ENCODE assay signal across 8 cellular contexts in the genomic region with DNA sequence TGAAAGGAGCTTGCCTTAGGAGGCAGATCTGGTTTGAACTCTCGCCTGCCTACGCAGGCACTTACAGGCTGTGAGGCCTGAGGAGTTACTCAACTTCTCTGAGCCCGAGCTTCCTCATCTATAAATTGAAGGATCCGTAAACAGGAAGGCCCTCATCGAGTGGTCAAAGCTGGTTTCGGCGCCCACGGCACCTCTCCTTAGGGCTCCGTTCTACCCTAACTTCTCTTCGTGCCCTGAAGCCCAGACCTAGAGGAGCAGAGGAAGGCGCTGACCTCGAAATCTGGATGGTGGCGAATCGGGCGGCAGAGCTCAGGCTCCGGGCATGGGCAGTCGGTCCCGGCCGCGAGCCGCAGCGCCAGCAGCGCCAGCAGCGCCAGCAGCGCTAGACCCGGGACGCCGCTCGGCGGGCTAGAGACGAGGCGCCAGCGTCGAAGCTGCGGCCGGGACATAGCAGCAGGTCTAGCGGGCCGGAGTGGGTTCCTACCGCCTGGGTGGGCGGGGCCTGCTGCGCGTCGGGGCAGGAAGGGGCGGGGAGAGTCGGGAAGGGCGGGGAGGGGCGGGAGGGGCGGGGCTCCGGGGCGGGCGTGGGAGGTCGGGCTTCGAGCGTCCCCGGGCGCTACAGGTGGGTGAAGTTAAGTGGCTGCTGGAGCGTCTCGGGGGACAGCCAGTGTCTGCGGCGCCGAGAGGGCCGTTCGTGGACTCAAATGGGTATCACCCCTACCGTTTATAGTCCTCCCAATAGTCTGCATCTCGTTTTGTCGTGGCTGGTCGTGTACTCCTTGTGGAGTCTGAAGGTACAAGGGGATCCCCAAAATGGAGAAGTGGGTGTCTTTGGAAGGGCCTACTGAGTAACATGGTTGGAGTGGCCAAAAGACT. TPM values are rescaled to one million over a fixed set of nuclear protein-coding genes. Genes with fewer than 3 reads are reported as not detected.
A peak's percentile ranks its signal among the peaks of the same experiment; 100 is the strongest.
DNase-seq lines count a peak whose midpoint lies in the region; ATAC-seq and TF ChIP-seq lines count a peak whose summit lies in the region.

Gene CTBS, minus strand, starts transcription at position 474 of the 876 bp plus-strand sequence. Its CDS starts 25 bp downstream, at position 449.

- BruUV-seq in mammary epithelial cell (replicated peaks; lab: Mats Ljungman, UMichigan): TSS peak; percentile 57

- CTCF ChIA-PET in mammary epithelial cell (lab: Charles Lee; ENCODE audit: low non-redundant PET): interaction anchor here (0.6 kb wide), 2 partner anchors 68 to 129 kb away, joined by 3 to 4 read pairs; partner anchors contain the start of genes GNG5 and SPATA1

- H3K27me3 ChIP-seq in ACC112 (ENCODE audit: insufficient read depth, low read length): no peaks in the 10 kb centered on the region
- H3K27me3 ChIP-seq in WERI-Rb-1 (ENCODE audit: insufficient read depth, low read depth, severe bottlenecking): no peaks in the 10 kb centered on the region
- H3K27me3 ChIP-seq in mammary epithelial cell (ENCODE audit: insufficient read depth, low read length): no peaks in the 10 kb centered on the region
- peaks cover 8% of the 10 kb centered on the region for H3K27me3 ChIP-seq in iPS-20b (ENCODE audit: insufficient read depth, low read length)

- in situ Hi-C loops in mammary epithelial cell (cut with MboI; ENCODE audit: low sequenced_read_pairs in 2 of 2): no loop called here

- H2AFZ ChIP-seq in ACC112 (ENCODE audit: low read length, unreplicated experiment) (peak within 1 kb of the TSS; percentile 74), mammary epithelial cell (ENCODE audit: low read depth, low read length) (peak within 1 kb of the TSS; percentile 95)

- H3K9me3 ChIP-seq in WERI-Rb-1 (ENCODE audit: severe bottlenecking) (no peaks in the 10 kb centered on the region), mammary epithelial cell (replicated peaks; ENCODE audit: insufficient read depth, low read length) (no peaks in the 10 kb centered on the region), iPS-20b (ENCODE audit: insufficient read depth, low read depth, low read length) (no peaks in the 10 kb centered on the region)

- TF ChIP-seq CTCF in WERI-Rb-1 (IDR thresholded peaks at IDR 0.05; ENCODE audit: low read depth, low read length): no peak
- TF ChIP-seq CTCF in mammary epithelial cell (conservative IDR thresholded peaks at IDR 0.05 in 1 of 2, IDR thresholded peaks at IDR 0.05 in 1 of 2; ENCODE audit: extremely low read depth in 1 of 2, insufficient read depth in 1 of 2, low read depth in 1 of 2, low read length in 2 of 2): no peak

- peak within 1 kb of the TSS; percentile 96 for H3K27ac ChIP-seq in ACC112 (ENCODE audit: low read depth, low read length)
- peak within 1 kb of the TSS; percentile 94 for H3K27ac ChIP-seq in WERI-Rb-1
- peak within 1 kb of the TSS; percentile 83 for H3K27ac ChIP-seq in mammary epithelial cell (ENCODE audit: insufficient read depth, low read depth, low read length)
- H3K27ac ChIP-seq in iPS-20b (ENCODE audit: low read length): no peak within 1 kb of the TSS
- peak within 1 kb of the TSS; percentile 88 to 100 (median 98) for H3K27ac ChIP-seq in skin epidermis

- DNase-seq in NCI-H2171 treated with DMSO at 0.1 percent for 48 hours (lab: John Stamatoyannopoulos, UW) (peak; percentile 71), WERI-Rb-1 (peak; percentile 88), mammary epithelial cell (peak; percentile 79)

- H3K4me2 ChIP-seq in mammary epithelial cell (ENCODE audit: insufficient read depth, low read depth, low read length): peak within 1 kb of the TSS; percentile 97

- intact Hi-C loops in mammary epithelial cell (cut with micrococcal nuclease): loop anchor here (2.0 to 5.0 kb wide), 2 partner anchors 47 to 67 kb away; partner anchors contain the start of genes GNG5 and SPATA1

- H3K4me1 ChIP-seq in ACC112 (ENCODE audit: control insufficient read depth, insufficient read depth, low read length, unreplicated experiment) (peaks cover 30% of the 10 kb centered on the region), mammary epithelial cell (ENCODE audit: insufficient read depth, low read length) (peaks cover 22% of the 10 kb centered on the region), iPS-20b (ENCODE audit: insufficient read depth, low read length) (peaks cover 11% of the 10 kb centered on the region; the same call in 1 of the 2 replicates)

- H3K4me3 ChIP-seq in ACC112 (ENCODE audit: low read depth, low read length): peak within 1 kb of the TSS; percentile 96
- peak within 1 kb of the TSS; percentile 87 for H3K4me3 ChIP-seq in WERI-Rb-1 (ENCODE audit: low read depth, low read length)
- H3K4me3 ChIP-seq in mammary epithelial cell (replicated peaks in 1 of 3; ENCODE audit: insufficient read depth in 1 of 3, low read depth in 2 of 3, low read length in 3 of 3): peak within 1 kb of the TSS; percentile 61 to 80 (median 68)
- peak within 1 kb of the TSS; percentile 79 for H3K4me3 ChIP-seq in iPS-20b (ENCODE audit: low read length)
- peak within 1 kb of the TSS; percentile 45 to 67 (median 58) for H3K4me3 ChIP-seq in skin epidermis

- H3K9ac ChIP-seq in mammary epithelial cell (ENCODE audit: insufficient read depth, low read length) (peak within 1 kb of the TSS; percentile 88), iPS-20b (ENCODE audit: low read depth, low read length) (peak within 1 kb of the TSS; percentile 81; the same call in 1 of the 2 replicates)

- no peaks in the 10 kb centered on the region for H4K20me1 ChIP-seq in mammary epithelial cell (ENCODE audit: insufficient read depth, low read length)

- 3% methylated on average over 11 of the region's 67 CpGs for WGBS in mammary epithelial cell (ENCODE audit: low coverage, missing lambda C conversion rate)

- H3K79me2 ChIP-seq in ACC112 (ENCODE audit: control insufficient read depth, insufficient read depth, low read length, unreplicated experiment) (peaks cover 39% of the 10 kb centered on the region), mammary epithelial cell (ENCODE audit: insufficient read depth, low read length) (peaks cover 29% of the 10 kb centered on the region)

- ATAC-seq in GM18867 (IDR thresholded peaks at IDR 0.05; ENCODE audit: unreplicated experiment) (peak; percentile 83), HG03097 (IDR thresholded peaks at IDR 0.05; ENCODE audit: low FRiP score, unreplicated experiment) (peak; percentile 93)

- dilution Hi-C loops in mammary epithelial cell (cut with HindIII; ENCODE audit: low sequenced_read_pairs): no loop called here

- H3K36me3 ChIP-seq in ACC112 (ENCODE audit: insufficient read depth, low read length) (peaks cover 17% of the 10 kb centered on the region; the same call in 1 of the 2 replicates), WERI-Rb-1 (peaks cover 5% of the 10 kb centered on the region), mammary epithelial cell (ENCODE audit: insufficient read depth, low read length) (no peaks in the 10 kb centered on the region), iPS-20b (ENCODE audit: insufficient read depth, low read depth, low read length) (no peaks in the 10 kb centered on the region)

RNA-seq across cellular contexts. Expression of gene CTBS, which starts in this region (rescaled TPM):
- total RNA-seq in mammary epithelial cell: 10 to 100 TPM; 12.3 to 13.1 TPM
- polyA plus RNA-seq in mammary epithelial cell: 10.5 TPM
- 4.0 TPM for polyA minus RNA-seq in mammary epithelial cell
